8 cellular contexts compared by ENCODE assay signal in the genomic region with DNA sequence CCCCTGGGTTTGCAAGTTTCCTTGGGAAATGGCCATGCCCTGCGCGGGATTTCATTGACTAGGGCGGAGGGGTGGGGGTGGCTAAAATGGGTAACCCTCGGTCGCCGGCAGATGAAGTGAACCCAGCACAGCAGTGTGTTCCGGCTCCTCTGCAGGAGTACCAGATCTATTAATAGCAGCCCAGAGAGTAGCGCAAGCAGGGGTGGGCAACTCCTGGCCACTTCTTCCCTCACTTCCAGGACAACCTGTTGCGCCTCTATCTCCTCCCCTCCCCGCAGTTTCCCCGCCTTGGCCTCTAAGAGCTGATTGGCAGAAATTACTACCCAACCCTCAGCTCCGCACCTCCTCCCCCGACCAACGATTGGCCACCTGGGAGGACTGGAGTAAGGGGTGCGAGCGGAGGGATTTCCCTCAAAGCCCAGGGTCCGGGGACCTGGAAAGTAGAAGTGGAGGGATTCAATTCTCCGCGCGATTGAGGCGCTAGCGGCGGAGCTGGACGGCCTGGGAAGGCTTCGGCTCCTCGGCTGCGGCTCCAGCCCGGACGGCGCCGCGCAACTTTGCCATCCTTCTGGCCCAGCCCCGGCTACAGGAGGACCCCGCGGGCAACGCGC. TPM values are rescaled to one million over a fixed set of nuclear protein-coding genes. Genes with fewer than 3 reads are reported as not detected.
DNase-seq lines count a peak whose midpoint lies in the region; ATAC-seq and TF ChIP-seq lines count a peak whose summit lies in the region.
"Had no signal": no experiment of that assay in that cellular context is flagged by ENCODE, and none has a peak within 500 bp of the region (broad histone marks: within the 10 kb centered on the region; RNA-seq: fewer than 3 reads in every experiment).

Gene FREM2, plus strand, starts transcription at position 443 of the 611 bp plus-strand sequence. CDS start 268 bp downstream, outside the sequence.

- H3K4me1 ChIP-seq in vagina: peaks cover 22% of the 10 kb centered on the region

- peak within 1 kb of the TSS; percentile 46 to 48 for H3K4me3 ChIP-seq in vagina

- peak within 1 kb of the TSS; percentile 93 for H3K4me3 Mint-ChIP-seq in endothelial cell (ENCODE audit: unreplicated experiment)
- H3K4me3 Mint-ChIP-seq in mesothelial cell of epicardium: peak within 1 kb of the TSS; percentile 86

- H3K36me3 Mint-ChIP-seq in endothelial cell (ENCODE audit: low read depth, unreplicated experiment): no peaks in the 10 kb centered on the region
- peaks cover 30% of the 10 kb centered on the region for H3K36me3 Mint-ChIP-seq in mesothelial cell of epicardium
- H3K36me3 Mint-ChIP-seq: naive B cell had no signal

- no peaks in the 10 kb centered on the region for H3K27me3 ChIP-seq in vagina

- no peak within 1 kb of the TSS for H3K27ac Mint-ChIP-seq in endothelial cell (ENCODE audit: unreplicated experiment)
- H3K27ac Mint-ChIP-seq in mesothelial cell of epicardium: peak within 1 kb of the TSS; percentile 88

- no peak for TF ChIP-seq CTCF in endothelial cell (IDR thresholded peaks at IDR 0.05; ENCODE audit: unreplicated experiment)
- TF ChIP-seq CTCF in mesothelial cell of epicardium (IDR thresholded peaks at IDR 0.05; ENCODE audit: unreplicated experiment): no peak
- no peak for TF ChIP-seq CTCF in vagina (IDR thresholded peaks at IDR 0.05)

- TF ChIP-seq POLR2A in vagina (IDR thresholded peaks at IDR 0.05): no peak

- DNase-seq in HPDE6-E6E7 (ENCODE audit: extremely low spot score) (peak; percentile 20), NCI-H748 treated with DMSO at 0.1 percent for 48 hours (lab: John Stamatoyannopoulos, UW) (peak; percentile 88), endothelial cell (ENCODE audit: low spot score) (peak; percentile 72), mesothelial cell of epicardium (ENCODE audit: low spot score in 2 of 2, unreplicated experiment in 2 of 2) (peak; percentile 73 to 84), vagina (ENCODE audit: extremely low spot score in 2 of 2) (no peak), AG08396 (ENCODE audit: low spot score) (no peak)
- DNase-seq: naive B cell had no signal

- H3K9me3 ChIP-seq in vagina: no peaks in the 10 kb centered on the region

- H3K4me1 Mint-ChIP-seq in endothelial cell (ENCODE audit: unreplicated experiment) (peaks cover 3% of the 10 kb centered on the region), mesothelial cell of epicardium (peaks cover 37% of the 10 kb centered on the region)

- no peak within 1 kb of the TSS for H3K27ac ChIP-seq in vagina

- no peaks in the 10 kb centered on the region for H3K9me3 Mint-ChIP-seq in endothelial cell (ENCODE audit: unreplicated experiment)
- peaks cover 12% of the 10 kb centered on the region for H3K9me3 Mint-ChIP-seq in mesothelial cell of epicardium

- H3K27me3 Mint-ChIP-seq in endothelial cell (ENCODE audit: unreplicated experiment): peaks cover 8% of the 10 kb centered on the region
- peaks cover 1% of the 10 kb centered on the region for H3K27me3 Mint-ChIP-seq in mesothelial cell of epicardium (ENCODE audit: low read depth)

- ATAC-seq in GM21528 (IDR thresholded peaks at IDR 0.05; ENCODE audit: low FRiP score, unreplicated experiment): no peak

- intact Hi-C loops in vagina (cut with DNase I): no loop called here

- no peaks in the 10 kb centered on the region for H3K36me3 ChIP-seq in vagina

RNA-seq across cellular contexts. Expression of gene FREM2, which starts in this region (rescaled TPM):
- 4.6 TPM for total RNA-seq in endothelial cell (ENCODE audit: unreplicated experiment)
- 82.9 to 83.5 TPM (median 83.1 TPM) in 3 replicates for total RNA-seq in mesothelial cell of epicardium
- 0.98 TPM for total RNA-seq in vagina

Comparison
In these comparisons a context has a peak if more than half of its experiments do, and no peak if none do; other contexts are left out.
1. RNA of gene FREM2 (total RNA-seq): 82.9 to 83.5 TPM in mesothelial cell of epicardium; 4.6 TPM in endothelial cell (single experiment) and 0.98 TPM in vagina (single experiment); every median in the first group is over 10 times any median in the second.
2. DNase-seq: peak in HPDE6-E6E7 (single experiment), NCI-H748 treated with DMSO at 0.1 percent for 48 hours (single experiment), endothelial cell (single experiment) and mesothelial cell of epicardium (2 of 2); none in vagina (0 of 2) and AG08396 (single experiment).